Comparison of ENCODE assay signal across 1 cellular context in genomic region chr3:46909535-46910161, GRCh38.
TF ChIP-seq lines count a peak whose summit lies in the region.

No MANE protein-coding gene starts in this region.

TF ChIP-seq in HepG2, 621 proteins besides CTCF, POLR2A, EP300 and RAD21 (continued from another document and continues in another):
- TF ChIP-seq FOXC1 (CRISPR knock-in tag; IDR thresholded peaks at IDR 0.05; ENCODE audit: borderline replicate concordance): no peak; the same call in 1 of the 2 replicates
- TF ChIP-seq RBM22 (optimal IDR thresholded peaks at IDR 0.05; ENCODE audit: low read length): no peak
- TF ChIP-seq MAFF (IDR thresholded peaks at IDR 0.05; ENCODE audit: low read depth, low read length): no peak
- TF ChIP-seq ZBTB25 (CRISPR knock-in tag; IDR thresholded peaks at IDR 0.05): no peak
- no peak for TF ChIP-seq STAT6 (CRISPR knock-in tag; IDR thresholded peaks at IDR 0.05; ENCODE audit: borderline replicate concordance)
- TF ChIP-seq ZNF891 (CRISPR knock-in tag; IDR thresholded peaks at IDR 0.05): peak; percentile 49; the same call in 1 of the 2 replicates
- TF ChIP-seq, protein P1, sequence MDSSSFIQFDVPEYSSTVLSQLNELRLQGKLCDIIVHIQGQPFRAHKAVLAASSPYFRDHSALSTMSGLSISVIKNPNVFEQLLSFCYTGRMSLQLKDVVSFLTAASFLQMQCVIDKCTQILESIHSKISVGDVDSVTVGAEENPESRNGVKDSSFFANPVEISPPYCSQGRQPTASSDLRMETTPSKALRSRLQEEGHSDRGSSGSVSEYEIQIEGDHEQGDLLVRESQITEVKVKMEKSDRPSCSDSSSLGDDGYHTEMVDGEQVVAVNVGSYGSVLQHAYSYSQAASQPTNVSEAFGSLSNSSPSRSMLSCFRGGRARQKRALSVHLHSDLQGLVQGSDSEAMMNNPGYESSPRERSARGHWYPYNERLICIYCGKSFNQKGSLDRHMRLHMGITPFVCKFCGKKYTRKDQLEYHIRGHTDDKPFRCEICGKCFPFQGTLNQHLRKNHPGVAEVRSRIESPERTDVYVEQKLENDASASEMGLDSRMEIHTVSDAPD (CRISPR knock-in tag; IDR thresholded peaks at IDR 0.05): no peak
- no peak for TF ChIP-seq MTF2 (CRISPR knock-in tag; IDR thresholded peaks at IDR 0.05; ENCODE audit: borderline replicate concordance)
- no peak for TF ChIP-seq ZNF121 (CRISPR knock-in tag; IDR thresholded peaks at IDR 0.05)
- TF ChIP-seq KLF6 (CRISPR knock-in tag; IDR thresholded peaks at IDR 0.05): 0 out of 2 replicates have a peak, but pooled peaks have one; percentile 21
- 0 out of 2 replicates have a peak, but pooled peaks have one; percentile 15 for TF ChIP-seq RARA (CRISPR knock-in tag; IDR thresholded peaks at IDR 0.05)
- TF ChIP-seq MAFG (CRISPR knock-in tag; IDR thresholded peaks at IDR 0.05): no peak
- TF ChIP-seq HHEX (CRISPR knock-in tag; IDR thresholded peaks at IDR 0.05): no peak
- TF ChIP-seq CREB1 (IDR thresholded peaks at IDR 0.05): 0 out of 2 replicates have a peak, but pooled peaks have one; percentile 12
- no peak for TF ChIP-seq CREB1 (CRISPR knock-in tag; IDR thresholded peaks at IDR 0.05)
- TF ChIP-seq TARDBP (CRISPR knock-in tag; IDR thresholded peaks at IDR 0.05): no peak
- no peak for TF ChIP-seq ZBTB38 (CRISPR knock-in tag; IDR thresholded peaks at IDR 0.05)
- TF ChIP-seq ZNF788 (CRISPR knock-in tag; IDR thresholded peaks at IDR 0.05; ENCODE audit: borderline replicate concordance): peak; percentile 68; the same call in 1 of the 2 replicates
- no peak for TF ChIP-seq EEA1 (CRISPR knock-in tag; IDR thresholded peaks at IDR 0.05; ENCODE audit: borderline replicate concordance)
- TF ChIP-seq HDAC1 (CRISPR knock-in tag; IDR thresholded peaks at IDR 0.05): 0 out of 2 replicates have a peak, but pooled peaks have one; percentile 25
- TF ChIP-seq ZBTB1 (CRISPR knock-in tag; IDR thresholded peaks at IDR 0.05; ENCODE audit: borderline replicate concordance): no peak
- TF ChIP-seq ZNF468 (CRISPR knock-in tag; IDR thresholded peaks at IDR 0.05): no peak
- no peak for TF ChIP-seq KDM1A (CRISPR knock-in tag; IDR thresholded peaks at IDR 0.05)
- TF ChIP-seq ZNF225 (CRISPR knock-in tag; IDR thresholded peaks at IDR 0.05): no peak
- TF ChIP-seq ZNF33B (CRISPR knock-in tag; IDR thresholded peaks at IDR 0.05): 0 out of 2 replicates have a peak, but pooled peaks have one; percentile 56
- TF ChIP-seq GLMP (CRISPR knock-in tag; IDR thresholded peaks at IDR 0.05; ENCODE audit: borderline replicate concordance): no peak
- TF ChIP-seq, protein P2, sequence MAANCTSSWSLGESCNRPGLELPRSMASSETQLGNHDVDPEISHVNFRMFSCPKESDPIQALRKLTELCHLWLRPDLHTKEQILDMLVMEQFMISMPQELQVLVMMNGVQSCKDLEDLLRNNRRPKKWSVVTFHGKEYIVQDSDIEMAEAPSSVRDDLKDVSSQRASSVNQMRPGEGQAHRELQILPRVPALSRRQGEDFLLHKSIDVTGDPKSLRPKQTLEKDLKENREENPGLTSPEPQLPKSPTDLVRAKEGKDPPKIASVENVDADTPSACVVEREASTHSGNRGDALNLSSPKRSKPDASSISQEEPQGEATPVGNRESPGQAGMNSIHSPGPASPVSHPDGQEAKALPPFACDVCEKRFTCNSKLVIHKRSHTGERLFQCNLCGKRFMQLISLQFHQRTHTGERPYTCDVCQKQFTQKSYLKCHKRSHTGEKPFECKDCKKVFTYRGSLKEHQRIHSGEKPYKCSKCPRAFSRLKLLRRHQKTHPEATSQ (CRISPR knock-in tag; IDR thresholded peaks at IDR 0.05; ENCODE audit: borderline replicate concordance): no peak
- TF ChIP-seq ATF7-NPFF (CRISPR knock-in tag; IDR thresholded peaks at IDR 0.05; ENCODE audit: low read depth): no peak
- TF ChIP-seq FOXO1 (CRISPR knock-in tag; IDR thresholded peaks at IDR 0.05): peak; percentile 16; the same call in 1 of the 2 replicates
- TF ChIP-seq MATR3 (CRISPR knock-in tag; IDR thresholded peaks at IDR 0.05): no peak
- no peak for TF ChIP-seq TFE3 (CRISPR knock-in tag; IDR thresholded peaks at IDR 0.05)
- peak; percentile 26; the same call in 1 of the 3 replicates for TF ChIP-seq MXI1 (IDR thresholded peaks at IDR 0.05; ENCODE audit: borderline replicate concordance, low read depth, low read length)
- TF ChIP-seq ETS1 (CRISPR knock-in tag; IDR thresholded peaks at IDR 0.05): no peak
- no peak for TF ChIP-seq PTBP1 (IDR thresholded peaks at IDR 0.05; ENCODE audit: low read depth, low read length, poor library complexity, severe bottlenecking)
- TF ChIP-seq, protein P3, sequence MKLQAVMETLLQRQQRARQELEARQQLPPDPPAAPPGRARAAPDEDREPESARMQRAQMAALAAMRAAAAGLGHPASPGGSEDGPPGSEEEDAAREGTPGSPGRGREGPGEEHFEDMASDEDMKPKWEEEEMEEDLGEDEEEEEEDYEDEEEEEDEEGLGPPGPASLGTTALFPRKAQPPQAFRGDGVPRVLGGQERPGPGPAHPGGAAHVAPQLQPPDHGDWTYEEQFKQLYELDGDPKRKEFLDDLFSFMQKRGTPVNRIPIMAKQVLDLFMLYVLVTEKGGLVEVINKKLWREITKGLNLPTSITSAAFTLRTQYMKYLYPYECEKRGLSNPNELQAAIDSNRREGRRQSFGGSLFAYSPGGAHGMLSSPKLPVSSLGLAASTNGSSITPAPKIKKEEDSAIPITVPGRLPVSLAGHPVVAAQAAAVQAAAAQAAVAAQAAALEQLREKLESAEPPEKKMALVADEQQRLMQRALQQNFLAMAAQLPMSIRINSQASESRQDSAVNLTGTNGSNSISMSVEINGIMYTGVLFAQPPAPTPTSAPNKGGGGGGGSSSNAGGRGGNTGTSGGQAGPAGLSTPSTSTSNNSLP (IDR thresholded peaks at IDR 0.05; ENCODE audit: low read depth, low read length): 0 out of 2 replicates have a peak, but pooled peaks have one; percentile 36
- no peak for TF ChIP-seq SSRP1 (CRISPR knock-in tag; IDR thresholded peaks at IDR 0.05)
- TF ChIP-seq, protein P4, sequence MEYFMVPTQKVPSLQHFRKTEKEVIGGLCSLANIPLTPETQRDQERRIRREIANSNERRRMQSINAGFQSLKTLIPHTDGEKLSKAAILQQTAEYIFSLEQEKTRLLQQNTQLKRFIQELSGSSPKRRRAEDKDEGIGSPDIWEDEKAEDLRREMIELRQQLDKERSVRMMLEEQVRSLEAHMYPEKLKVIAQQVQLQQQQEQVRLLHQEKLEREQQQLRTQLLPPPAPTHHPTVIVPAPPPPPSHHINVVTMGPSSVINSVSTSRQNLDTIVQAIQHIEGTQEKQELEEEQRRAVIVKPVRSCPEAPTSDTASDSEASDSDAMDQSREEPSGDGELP (IDR thresholded peaks at IDR 0.05; ENCODE audit: borderline replicate concordance, low read depth): peak; percentile 49; the same call in 1 of the 2 replicates
- no peak for TF ChIP-seq ZKSCAN5 (CRISPR knock-in tag; IDR thresholded peaks at IDR 0.05)
- 0 out of 2 replicates have a peak, but pooled peaks have one; percentile 43 for TF ChIP-seq ZFY (CRISPR knock-in tag; IDR thresholded peaks at IDR 0.05)
- TF ChIP-seq ZNF776 (CRISPR knock-in tag; IDR thresholded peaks at IDR 0.05): no peak
- peak; percentile 56 for TF ChIP-seq ZNF687 (CRISPR knock-in tag; IDR thresholded peaks at IDR 0.05)
- TF ChIP-seq SIX4 (CRISPR knock-in tag; IDR thresholded peaks at IDR 0.05): no peak
- TF ChIP-seq HIC2 (CRISPR knock-in tag; IDR thresholded peaks at IDR 0.05; ENCODE audit: low read depth): no peak
- TF ChIP-seq SNAPC2 (CRISPR knock-in tag; IDR thresholded peaks at IDR 0.05): no peak
- no peak for TF ChIP-seq TOPORS (CRISPR knock-in tag; IDR thresholded peaks at IDR 0.05)
- TF ChIP-seq ZNF644 (CRISPR knock-in tag; IDR thresholded peaks at IDR 0.05; ENCODE audit: low read depth): no peak
